24 cellular contexts compared by ENCODE assay signal in genomic region chr12:32074432-32074831, GRCh38.
"Had no signal": no experiment of that assay in that cellular context is flagged by ENCODE, and none has a peak within 500 bp of the region (broad histone marks: within the 10 kb centered on the region; RNA-seq: fewer than 3 reads in every experiment).

No MANE protein-coding gene starts in this region.

- H3K27ac Mint-ChIP-seq: naive thymus-derived CD8-positive, alpha-beta T cell; nephron; neural progenitor cell; progenitor cell of endocrine pancreas; stimulated activated effector memory CD8-positive, alpha-beta T cell treated with anti-CD3 and anti-CD28 coated beads, Interleukin-12 subunit alpha, Interleukin-12 subunit beta, amount 100 ng/mL, for 72 hours; stimulated activated naive B cell treated with anti-CD40 and anti-IgM and Interleukin-4, amounts not matched to agents 10 μg/mL and 1 μg/mL and 100 μg/mL, for 72 hours; stimulated activated naive CD8-positive, alpha-beta T cell treated with anti-CD3 and anti-CD28 coated beads, Interleukin-15, Interleukin-2, amounts not matched to agents 100 ng/mL and 50 ng/mL, for 24 hours had no signal

- H3K36me3 Mint-ChIP-seq: neural progenitor cell; stimulated activated effector memory CD8-positive, alpha-beta T cell treated with anti-CD3 and anti-CD28 coated beads, Interleukin-12 subunit alpha, Interleukin-12 subunit beta, amount 100 ng/mL, for 72 hours had no signal

- DNase-seq: naive thymus-derived CD8-positive, alpha-beta T cell; occipital lobe; ovary; posterior cingulate gyrus; psoas muscle; right cardiac atrium; right lobe of liver; sigmoid colon; small intestine; stimulated activated CD4-positive, alpha-beta T cell treated with anti-CD3 and anti-CD28 coated beads, Interleukin-15, amount 100 ng/mL, for 24 hours; stimulated activated CD4-positive, alpha-beta T cell treated with anti-CD3 and anti-CD28 coated beads, Interleukin-2, amount 100 ng/mL, for 24 hours; stimulated activated CD4-positive, alpha-beta T cell treated with anti-CD3 and anti-CD28 coated beads, Interleukin-2, amount 100 ng/mL, for 48 hours; stimulated activated CD4-positive, alpha-beta T cell treated with anti-CD3 and anti-CD28 coated beads, Interleukin-4, amount 100 ng/mL, for 24 hours; stimulated activated naive B cell treated with anti-CD40 and anti-IgM and Interleukin-4, amounts not matched to agents 10 μg/mL and 1 μg/mL and 100 μg/mL, for 72 hours; stimulated activated naive CD4-positive, alpha-beta T cell treated with Interleukin-2 at 50 U/mL for 16 hours; stomach; thyroid gland; trophoblast cell; upper lobe of left lung had no signal

- ATAC-seq: naive thymus-derived CD8-positive, alpha-beta T cell; psoas muscle; right cardiac atrium; right lobe of liver; stimulated activated effector memory CD8-positive, alpha-beta T cell treated with anti-CD3 and anti-CD28 coated beads, Interleukin-12 subunit alpha, Interleukin-12 subunit beta, amount 100 ng/mL, for 72 hours; stimulated activated naive B cell treated with anti-CD40 and anti-IgM and Interleukin-4, amounts not matched to agents 10 μg/mL and 1 μg/mL and 100 μg/mL, for 72 hours had no signal

- H3K9me3 Mint-ChIP-seq: stimulated activated effector memory CD8-positive, alpha-beta T cell treated with anti-CD3 and anti-CD28 coated beads, Interleukin-12 subunit alpha, Interleukin-12 subunit beta, amount 100 ng/mL, for 72 hours; stimulated activated naive CD8-positive, alpha-beta T cell treated with anti-CD3 and anti-CD28 coated beads, Interleukin-15, Interleukin-2, amounts not matched to agents 100 ng/mL and 50 ng/mL, for 24 hours had no signal

- H3K4me3 Mint-ChIP-seq: naive thymus-derived CD8-positive, alpha-beta T cell; nephron; neural progenitor cell; stimulated activated effector memory CD8-positive, alpha-beta T cell treated with anti-CD3 and anti-CD28 coated beads, Interleukin-12 subunit alpha, Interleukin-12 subunit beta, amount 100 ng/mL, for 72 hours; stimulated activated naive B cell treated with anti-CD40 and anti-IgM and Interleukin-4, amounts not matched to agents 10 μg/mL and 1 μg/mL and 100 μg/mL, for 72 hours; stimulated activated naive CD8-positive, alpha-beta T cell treated with anti-CD3 and anti-CD28 coated beads, Interleukin-15, Interleukin-2, amounts not matched to agents 100 ng/mL and 50 ng/mL, for 24 hours had no signal

- H3K4me1 Mint-ChIP-seq: naive thymus-derived CD8-positive, alpha-beta T cell; neural progenitor cell; stimulated activated effector memory CD8-positive, alpha-beta T cell treated with anti-CD3 and anti-CD28 coated beads, Interleukin-12 subunit alpha, Interleukin-12 subunit beta, amount 100 ng/mL, for 72 hours; stimulated activated naive B cell treated with anti-CD40 and anti-IgM and Interleukin-4, amounts not matched to agents 10 μg/mL and 1 μg/mL and 100 μg/mL, for 72 hours had no signal

- H3K27me3 Mint-ChIP-seq: naive thymus-derived CD8-positive, alpha-beta T cell; progenitor cell of endocrine pancreas; stimulated activated naive B cell treated with anti-CD40 and anti-IgM and Interleukin-4, amounts not matched to agents 10 μg/mL and 1 μg/mL and 100 μg/mL, for 72 hours; stimulated activated naive CD8-positive, alpha-beta T cell treated with anti-CD3 and anti-CD28 coated beads, Interleukin-15, Interleukin-2, amounts not matched to agents 100 ng/mL and 50 ng/mL, for 24 hours had no signal
